2 cellular contexts compared by ENCODE assay signal in genomic region chr18:59690216-59691045, GRCh38.
TF ChIP-seq lines count a peak whose summit lies in the region.

No MANE protein-coding gene starts in this region.

TF ChIP-seq in GM23338, 12 proteins besides CTCF, POLR2A, EP300 and RAD21 (continued from another document):
- TF ChIP-seq REST (IDR thresholded peaks at IDR 0.05; ENCODE audit: unreplicated experiment): no peak
- TF ChIP-seq STAT1 (IDR thresholded peaks at IDR 0.05; ENCODE audit: unreplicated experiment): no peak
- no peak for TF ChIP-seq EZH2 (IDR thresholded peaks at IDR 0.05; ENCODE audit: low read depth, unreplicated experiment)
- TF ChIP-seq JUNB (IDR thresholded peaks at IDR 0.05; ENCODE audit: unreplicated experiment): no peak
- no peak for TF ChIP-seq EZH2phosphoT487 (IDR thresholded peaks at IDR 0.05; ENCODE audit: unreplicated experiment)
- TF ChIP-seq, protein P1, sequence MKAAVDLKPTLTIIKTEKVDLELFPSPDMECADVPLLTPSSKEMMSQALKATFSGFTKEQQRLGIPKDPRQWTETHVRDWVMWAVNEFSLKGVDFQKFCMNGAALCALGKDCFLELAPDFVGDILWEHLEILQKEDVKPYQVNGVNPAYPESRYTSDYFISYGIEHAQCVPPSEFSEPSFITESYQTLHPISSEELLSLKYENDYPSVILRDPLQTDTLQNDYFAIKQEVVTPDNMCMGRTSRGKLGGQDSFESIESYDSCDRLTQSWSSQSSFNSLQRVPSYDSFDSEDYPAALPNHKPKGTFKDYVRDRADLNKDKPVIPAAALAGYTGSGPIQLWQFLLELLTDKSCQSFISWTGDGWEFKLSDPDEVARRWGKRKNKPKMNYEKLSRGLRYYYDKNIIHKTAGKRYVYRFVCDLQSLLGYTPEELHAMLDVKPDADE (IDR thresholded peaks at IDR 0.05): no peak
- TF ChIP-seq ZNF114 (CRISPR knock-in tag; IDR thresholded peaks at IDR 0.05): 0 out of 2 replicates have a peak, but pooled peaks have one; percentile 46
- TF ChIP-seq NANOG (IDR thresholded peaks at IDR 0.05; ENCODE audit: borderline replicate concordance): peak; percentile 91
- TF ChIP-seq, protein P2, sequence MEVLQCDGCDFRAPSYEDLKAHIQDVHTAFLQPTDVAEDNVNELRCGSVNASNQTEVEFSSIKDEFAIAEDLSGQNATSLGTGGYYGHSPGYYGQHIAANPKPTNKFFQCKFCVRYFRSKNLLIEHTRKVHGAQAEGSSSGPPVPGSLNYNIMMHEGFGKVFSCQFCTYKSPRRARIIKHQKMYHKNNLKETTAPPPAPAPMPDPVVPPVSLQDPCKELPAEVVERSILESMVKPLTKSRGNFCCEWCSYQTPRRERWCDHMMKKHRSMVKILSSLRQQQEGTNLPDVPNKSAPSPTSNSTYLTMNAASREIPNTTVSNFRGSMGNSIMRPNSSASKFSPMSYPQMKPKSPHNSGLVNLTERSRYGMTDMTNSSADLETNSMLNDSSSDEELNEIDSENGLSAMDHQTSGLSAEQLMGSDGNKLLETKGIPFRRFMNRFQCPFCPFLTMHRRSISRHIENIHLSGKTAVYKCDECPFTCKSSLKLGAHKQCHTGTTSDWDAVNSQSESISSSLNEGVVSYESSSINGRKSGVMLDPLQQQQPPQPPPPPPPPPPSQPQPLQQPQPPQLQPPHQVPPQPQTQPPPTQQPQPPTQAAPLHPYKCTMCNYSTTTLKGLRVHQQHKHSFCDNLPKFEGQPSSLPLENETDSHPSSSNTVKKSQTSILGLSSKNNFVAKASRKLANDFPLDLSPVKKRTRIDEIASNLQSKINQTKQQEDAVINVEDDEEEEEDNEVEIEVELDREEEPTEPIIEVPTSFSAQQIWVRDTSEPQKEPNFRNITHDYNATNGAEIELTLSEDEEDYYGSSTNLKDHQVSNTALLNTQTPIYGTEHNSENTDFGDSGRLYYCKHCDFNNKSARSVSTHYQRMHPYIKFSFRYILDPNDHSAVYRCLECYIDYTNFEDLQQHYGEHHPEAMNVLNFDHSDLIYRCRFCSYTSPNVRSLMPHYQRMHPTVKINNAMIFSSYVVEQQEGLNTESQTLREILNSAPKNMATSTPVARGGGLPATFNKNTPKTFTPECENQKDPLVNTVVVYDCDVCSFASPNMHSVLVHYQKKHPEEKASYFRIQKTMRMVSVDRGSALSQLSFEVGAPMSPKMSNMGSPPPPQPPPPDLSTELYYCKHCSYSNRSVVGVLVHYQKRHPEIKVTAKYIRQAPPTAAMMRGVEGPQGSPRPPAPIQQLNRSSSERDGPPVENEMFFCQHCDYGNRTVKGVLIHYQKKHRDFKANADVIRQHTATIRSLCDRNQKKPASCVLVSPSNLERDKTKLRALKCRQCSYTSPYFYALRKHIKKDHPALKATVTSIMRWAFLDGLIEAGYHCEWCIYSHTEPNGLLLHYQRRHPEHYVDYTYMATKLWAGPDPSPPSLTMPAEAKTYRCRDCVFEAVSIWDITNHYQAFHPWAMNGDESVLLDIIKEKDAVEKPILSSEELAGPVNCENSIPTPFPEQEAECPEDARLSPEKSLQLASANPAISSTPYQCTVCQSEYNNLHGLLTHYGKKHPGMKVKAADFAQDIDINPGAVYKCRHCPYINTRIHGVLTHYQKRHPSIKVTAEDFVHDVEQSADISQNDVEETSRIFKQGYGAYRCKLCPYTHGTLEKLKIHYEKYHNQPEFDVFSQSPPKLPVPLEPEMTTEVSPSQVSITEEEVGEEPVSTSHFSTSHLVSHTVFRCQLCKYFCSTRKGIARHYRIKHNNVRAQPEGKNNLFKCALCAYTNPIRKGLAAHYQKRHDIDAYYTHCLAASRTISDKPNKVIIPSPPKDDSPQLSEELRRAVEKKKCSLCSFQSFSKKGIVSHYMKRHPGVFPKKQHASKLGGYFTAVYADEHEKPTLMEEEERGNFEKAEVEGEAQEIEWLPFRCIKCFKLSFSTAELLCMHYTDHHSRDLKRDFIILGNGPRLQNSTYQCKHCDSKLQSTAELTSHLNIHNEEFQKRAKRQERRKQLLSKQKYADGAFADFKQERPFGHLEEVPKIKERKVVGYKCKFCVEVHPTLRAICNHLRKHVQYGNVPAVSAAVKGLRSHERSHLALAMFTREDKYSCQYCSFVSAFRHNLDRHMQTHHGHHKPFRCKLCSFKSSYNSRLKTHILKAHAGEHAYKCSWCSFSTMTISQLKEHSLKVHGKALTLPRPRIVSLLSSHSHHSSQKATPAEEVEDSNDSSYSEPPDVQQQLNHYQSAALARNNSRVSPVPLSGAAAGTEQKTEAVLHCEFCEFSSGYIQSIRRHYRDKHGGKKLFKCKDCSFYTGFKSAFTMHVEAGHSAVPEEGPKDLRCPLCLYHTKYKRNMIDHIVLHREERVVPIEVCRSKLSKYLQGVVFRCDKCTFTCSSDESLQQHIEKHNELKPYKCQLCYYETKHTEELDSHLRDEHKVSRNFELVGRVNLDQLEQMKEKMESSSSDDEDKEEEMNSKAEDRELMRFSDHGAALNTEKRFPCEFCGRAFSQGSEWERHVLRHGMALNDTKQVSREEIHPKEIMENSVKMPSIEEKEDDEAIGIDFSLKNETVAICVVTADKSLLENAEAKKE (CRISPR knock-in tag; IDR thresholded peaks at IDR 0.05): peak; percentile 93

TF ChIP-seq in WTC11, 78 proteins besides CTCF, POLR2A, EP300 and RAD21 (continued from another document):
- TF ChIP-seq ZNF532 (CRISPR knock-in tag; IDR thresholded peaks at IDR 0.05; ENCODE audit: borderline replicate concordance): peak; percentile 32; the same call in 1 of the 2 replicates
- no peak for TF ChIP-seq FOXJ3 (CRISPR knock-in tag; IDR thresholded peaks at IDR 0.05; ENCODE audit: borderline replicate concordance)
- no peak for TF ChIP-seq SOX15 (CRISPR knock-in tag; IDR thresholded peaks at IDR 0.05)
- TF ChIP-seq, protein P3, sequence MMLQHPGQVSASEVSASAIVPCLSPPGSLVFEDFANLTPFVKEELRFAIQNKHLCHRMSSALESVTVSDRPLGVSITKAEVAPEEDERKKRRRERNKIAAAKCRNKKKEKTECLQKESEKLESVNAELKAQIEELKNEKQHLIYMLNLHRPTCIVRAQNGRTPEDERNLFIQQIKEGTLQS (CRISPR knock-in tag; conservative IDR thresholded peaks at IDR 0.05): no peak
- TF ChIP-seq, protein P4, sequence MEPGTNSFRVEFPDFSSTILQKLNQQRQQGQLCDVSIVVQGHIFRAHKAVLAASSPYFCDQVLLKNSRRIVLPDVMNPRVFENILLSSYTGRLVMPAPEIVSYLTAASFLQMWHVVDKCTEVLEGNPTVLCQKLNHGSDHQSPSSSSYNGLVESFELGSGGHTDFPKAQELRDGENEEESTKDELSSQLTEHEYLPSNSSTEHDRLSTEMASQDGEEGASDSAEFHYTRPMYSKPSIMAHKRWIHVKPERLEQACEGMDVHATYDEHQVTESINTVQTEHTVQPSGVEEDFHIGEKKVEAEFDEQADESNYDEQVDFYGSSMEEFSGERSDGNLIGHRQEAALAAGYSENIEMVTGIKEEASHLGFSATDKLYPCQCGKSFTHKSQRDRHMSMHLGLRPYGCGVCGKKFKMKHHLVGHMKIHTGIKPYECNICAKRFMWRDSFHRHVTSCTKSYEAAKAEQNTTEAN (CRISPR knock-in tag; IDR thresholded peaks at IDR 0.05): no peak
- TF ChIP-seq, protein P5, sequence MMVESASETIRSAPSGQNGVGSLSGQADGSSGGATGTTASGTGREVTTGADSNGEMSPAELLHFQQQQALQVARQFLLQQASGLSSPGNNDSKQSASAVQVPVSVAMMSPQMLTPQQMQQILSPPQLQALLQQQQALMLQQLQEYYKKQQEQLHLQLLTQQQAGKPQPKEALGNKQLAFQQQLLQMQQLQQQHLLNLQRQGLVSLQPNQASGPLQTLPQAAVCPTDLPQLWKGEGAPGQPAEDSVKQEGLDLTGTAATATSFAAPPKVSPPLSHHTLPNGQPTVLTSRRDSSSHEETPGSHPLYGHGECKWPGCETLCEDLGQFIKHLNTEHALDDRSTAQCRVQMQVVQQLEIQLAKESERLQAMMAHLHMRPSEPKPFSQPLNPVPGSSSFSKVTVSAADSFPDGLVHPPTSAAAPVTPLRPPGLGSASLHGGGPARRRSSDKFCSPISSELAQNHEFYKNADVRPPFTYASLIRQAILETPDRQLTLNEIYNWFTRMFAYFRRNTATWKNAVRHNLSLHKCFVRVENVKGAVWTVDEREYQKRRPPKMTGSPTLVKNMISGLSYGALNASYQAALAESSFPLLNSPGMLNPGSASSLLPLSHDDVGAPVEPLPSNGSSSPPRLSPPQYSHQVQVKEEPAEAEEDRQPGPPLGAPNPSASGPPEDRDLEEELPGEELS (CRISPR knock-in tag; IDR thresholded peaks at IDR 0.05): peak; percentile 65; the same call in 1 of the 2 replicates
- no peak for TF ChIP-seq NR1H2 (CRISPR knock-in tag; IDR thresholded peaks at IDR 0.05)
- peak; percentile 66; the same call in 1 of the 2 replicates for TF ChIP-seq ERG (CRISPR knock-in tag; IDR thresholded peaks at IDR 0.05)
- TF ChIP-seq ZNF232 (CRISPR knock-in tag; IDR thresholded peaks at IDR 0.05): no peak
